1 cellular context compared by ENCODE assay signal in the genomic region with DNA sequence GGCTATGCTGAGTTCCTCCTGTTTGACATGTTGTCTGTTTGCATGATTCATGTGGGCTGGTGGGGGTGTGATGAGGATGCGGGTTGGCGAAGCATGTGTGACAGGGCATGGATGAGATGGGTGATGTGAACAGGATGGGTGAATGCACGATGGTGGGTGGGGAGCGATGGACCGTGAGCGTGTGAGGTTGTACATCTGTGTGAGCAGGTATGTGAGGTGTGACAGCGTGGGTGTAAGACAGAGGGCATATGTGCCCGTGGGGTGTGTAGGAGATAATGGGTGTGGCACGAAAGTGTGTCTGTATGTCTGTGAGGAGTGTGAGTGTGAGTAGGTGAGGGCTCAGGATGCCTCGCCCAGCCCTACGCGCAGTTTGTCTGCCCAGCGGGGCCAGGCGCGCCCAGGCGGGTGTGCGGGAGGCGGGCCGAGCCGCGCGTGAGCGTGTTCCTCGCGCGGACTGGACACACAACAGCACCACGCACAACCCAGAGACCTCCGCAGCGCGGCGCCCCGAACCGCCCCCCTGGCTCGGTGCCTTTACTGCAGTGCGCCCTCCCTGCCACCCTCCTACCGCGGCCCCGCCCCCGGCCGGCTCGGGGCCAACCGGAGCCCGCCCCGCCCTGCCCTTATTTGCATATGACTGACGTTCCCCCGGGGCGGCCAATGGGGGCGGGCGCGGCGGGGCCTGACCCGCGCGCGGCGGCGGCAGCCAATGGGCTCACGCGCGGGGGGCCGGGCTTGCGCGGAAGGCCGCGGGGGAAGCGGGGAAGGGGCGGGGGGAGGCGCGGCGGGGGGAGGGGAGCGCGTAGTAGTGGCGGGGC.
TF ChIP-seq lines count a peak whose summit lies in the region.

No MANE protein-coding gene starts in this region.

TF ChIP-seq in HepG2, 621 proteins besides CTCF, POLR2A, EP300 and RAD21 (continued from another document and continues in another):
- TF ChIP-seq ZNF543 (CRISPR knock-in tag; IDR thresholded peaks at IDR 0.05) (no peak), GABPB1 (CRISPR knock-in tag; IDR thresholded peaks at IDR 0.05) (peak; percentile 49; the same call in 1 of the 2 replicates), KLF11 (CRISPR knock-in tag; IDR thresholded peaks at IDR 0.05) (no peak), DNMT1 (CRISPR knock-in tag; IDR thresholded peaks at IDR 0.05) (peak; percentile 36), ZNF138 (CRISPR knock-in tag; IDR thresholded peaks at IDR 0.05; ENCODE audit: low read depth) (0 out of 2 replicates have a peak, but pooled peaks have one; percentile 40), PITX1 (CRISPR knock-in tag; IDR thresholded peaks at IDR 0.05) (no peak), TARDBP (CRISPR knock-in tag; IDR thresholded peaks at IDR 0.05) (peak; percentile 17; the same call in 1 of the 2 replicates), ERF (CRISPR knock-in tag; IDR thresholded peaks at IDR 0.05) (0 out of 2 replicates have a peak, but pooled peaks have one; percentile 18), CBX5 (CRISPR knock-in tag; IDR thresholded peaks at IDR 0.05; ENCODE audit: borderline replicate concordance) (no peak), PTBP1 (IDR thresholded peaks at IDR 0.05; ENCODE audit: low read depth, low read length, poor library complexity, severe bottlenecking) (no peak), ZSCAN9 (CRISPR knock-in tag; IDR thresholded peaks at IDR 0.05; ENCODE audit: borderline replicate concordance) (no peak), SKI (IDR thresholded peaks at IDR 0.05; ENCODE audit: partially characterized antibody) (no peak), ZSCAN22 (CRISPR knock-in tag; IDR thresholded peaks at IDR 0.05) (0 out of 2 replicates have a peak, but pooled peaks have one; percentile 34), HNRNPL (IDR thresholded peaks at IDR 0.05; ENCODE audit: low read depth, low read length) (no peak), ZNF629 (CRISPR knock-in tag; conservative IDR thresholded peaks at IDR 0.05) (no peak), TEAD3 (CRISPR knock-in tag; optimal IDR thresholded peaks at IDR 0.05; ENCODE audit: borderline replicate concordance) (peak; percentile 8), ZNF788 (CRISPR knock-in tag; IDR thresholded peaks at IDR 0.05; ENCODE audit: borderline replicate concordance) (0 out of 2 replicates have a peak, but pooled peaks have one; percentile 55), XBP1 (CRISPR knock-in tag; IDR thresholded peaks at IDR 0.05) (no peak), SOX13 (IDR thresholded peaks at IDR 0.05) (no peak), SOX13 (CRISPR knock-in tag; conservative IDR thresholded peaks at IDR 0.05 in 1 of 2, IDR thresholded peaks at IDR 0.05 in 1 of 2) (0 out of 4 replicates have a peak, but pooled peaks of 1 of the 2 experiments have one; percentile 18), NR2C2 (CRISPR knock-in tag; IDR thresholded peaks at IDR 0.05; ENCODE audit: borderline replicate concordance) (peak; percentile 46; the same call in 1 of the 2 replicates), BRCA1 (CRISPR knock-in tag; IDR thresholded peaks at IDR 0.05) (no peak), ZNF317 (CRISPR knock-in tag; IDR thresholded peaks at IDR 0.05) (peak; percentile 89)
- TF ChIP-seq, protein P1, sequence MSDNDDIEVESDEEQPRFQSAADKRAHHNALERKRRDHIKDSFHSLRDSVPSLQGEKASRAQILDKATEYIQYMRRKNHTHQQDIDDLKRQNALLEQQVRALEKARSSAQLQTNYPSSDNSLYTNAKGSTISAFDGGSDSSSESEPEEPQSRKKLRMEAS (IDR thresholded peaks at IDR 0.05), result peak; percentile 40
- TF ChIP-seq, protein P2, sequence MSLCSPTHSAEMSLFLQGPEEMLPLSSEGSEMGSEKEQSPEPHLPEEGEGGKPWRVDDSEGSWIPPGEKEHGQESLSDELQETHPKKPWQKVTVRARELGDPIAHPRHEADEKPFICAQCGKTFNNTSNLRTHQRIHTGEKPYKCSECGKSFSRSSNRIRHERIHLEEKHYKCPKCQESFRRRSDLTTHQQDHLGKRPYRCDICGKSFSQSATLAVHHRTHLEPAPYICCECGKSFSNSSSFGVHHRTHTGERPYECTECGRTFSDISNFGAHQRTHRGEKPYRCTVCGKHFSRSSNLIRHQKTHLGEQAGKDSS (CRISPR knock-in tag; IDR thresholded peaks at IDR 0.05; ENCODE audit: borderline replicate concordance, low read depth), result 0 out of 2 replicates have a peak, but pooled peaks have one; percentile 79
- TF ChIP-seq, protein P3, sequence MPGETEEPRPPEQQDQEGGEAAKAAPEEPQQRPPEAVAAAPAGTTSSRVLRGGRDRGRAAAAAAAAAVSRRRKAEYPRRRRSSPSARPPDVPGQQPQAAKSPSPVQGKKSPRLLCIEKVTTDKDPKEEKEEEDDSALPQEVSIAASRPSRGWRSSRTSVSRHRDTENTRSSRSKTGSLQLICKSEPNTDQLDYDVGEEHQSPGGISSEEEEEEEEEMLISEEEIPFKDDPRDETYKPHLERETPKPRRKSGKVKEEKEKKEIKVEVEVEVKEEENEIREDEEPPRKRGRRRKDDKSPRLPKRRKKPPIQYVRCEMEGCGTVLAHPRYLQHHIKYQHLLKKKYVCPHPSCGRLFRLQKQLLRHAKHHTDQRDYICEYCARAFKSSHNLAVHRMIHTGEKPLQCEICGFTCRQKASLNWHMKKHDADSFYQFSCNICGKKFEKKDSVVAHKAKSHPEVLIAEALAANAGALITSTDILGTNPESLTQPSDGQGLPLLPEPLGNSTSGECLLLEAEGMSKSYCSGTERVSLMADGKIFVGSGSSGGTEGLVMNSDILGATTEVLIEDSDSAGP (CRISPR knock-in tag; IDR thresholded peaks at IDR 0.05; ENCODE audit: borderline replicate concordance), result peak; percentile 67; the same call in 1 of the 2 replicates
- TF ChIP-seq, protein P4, sequence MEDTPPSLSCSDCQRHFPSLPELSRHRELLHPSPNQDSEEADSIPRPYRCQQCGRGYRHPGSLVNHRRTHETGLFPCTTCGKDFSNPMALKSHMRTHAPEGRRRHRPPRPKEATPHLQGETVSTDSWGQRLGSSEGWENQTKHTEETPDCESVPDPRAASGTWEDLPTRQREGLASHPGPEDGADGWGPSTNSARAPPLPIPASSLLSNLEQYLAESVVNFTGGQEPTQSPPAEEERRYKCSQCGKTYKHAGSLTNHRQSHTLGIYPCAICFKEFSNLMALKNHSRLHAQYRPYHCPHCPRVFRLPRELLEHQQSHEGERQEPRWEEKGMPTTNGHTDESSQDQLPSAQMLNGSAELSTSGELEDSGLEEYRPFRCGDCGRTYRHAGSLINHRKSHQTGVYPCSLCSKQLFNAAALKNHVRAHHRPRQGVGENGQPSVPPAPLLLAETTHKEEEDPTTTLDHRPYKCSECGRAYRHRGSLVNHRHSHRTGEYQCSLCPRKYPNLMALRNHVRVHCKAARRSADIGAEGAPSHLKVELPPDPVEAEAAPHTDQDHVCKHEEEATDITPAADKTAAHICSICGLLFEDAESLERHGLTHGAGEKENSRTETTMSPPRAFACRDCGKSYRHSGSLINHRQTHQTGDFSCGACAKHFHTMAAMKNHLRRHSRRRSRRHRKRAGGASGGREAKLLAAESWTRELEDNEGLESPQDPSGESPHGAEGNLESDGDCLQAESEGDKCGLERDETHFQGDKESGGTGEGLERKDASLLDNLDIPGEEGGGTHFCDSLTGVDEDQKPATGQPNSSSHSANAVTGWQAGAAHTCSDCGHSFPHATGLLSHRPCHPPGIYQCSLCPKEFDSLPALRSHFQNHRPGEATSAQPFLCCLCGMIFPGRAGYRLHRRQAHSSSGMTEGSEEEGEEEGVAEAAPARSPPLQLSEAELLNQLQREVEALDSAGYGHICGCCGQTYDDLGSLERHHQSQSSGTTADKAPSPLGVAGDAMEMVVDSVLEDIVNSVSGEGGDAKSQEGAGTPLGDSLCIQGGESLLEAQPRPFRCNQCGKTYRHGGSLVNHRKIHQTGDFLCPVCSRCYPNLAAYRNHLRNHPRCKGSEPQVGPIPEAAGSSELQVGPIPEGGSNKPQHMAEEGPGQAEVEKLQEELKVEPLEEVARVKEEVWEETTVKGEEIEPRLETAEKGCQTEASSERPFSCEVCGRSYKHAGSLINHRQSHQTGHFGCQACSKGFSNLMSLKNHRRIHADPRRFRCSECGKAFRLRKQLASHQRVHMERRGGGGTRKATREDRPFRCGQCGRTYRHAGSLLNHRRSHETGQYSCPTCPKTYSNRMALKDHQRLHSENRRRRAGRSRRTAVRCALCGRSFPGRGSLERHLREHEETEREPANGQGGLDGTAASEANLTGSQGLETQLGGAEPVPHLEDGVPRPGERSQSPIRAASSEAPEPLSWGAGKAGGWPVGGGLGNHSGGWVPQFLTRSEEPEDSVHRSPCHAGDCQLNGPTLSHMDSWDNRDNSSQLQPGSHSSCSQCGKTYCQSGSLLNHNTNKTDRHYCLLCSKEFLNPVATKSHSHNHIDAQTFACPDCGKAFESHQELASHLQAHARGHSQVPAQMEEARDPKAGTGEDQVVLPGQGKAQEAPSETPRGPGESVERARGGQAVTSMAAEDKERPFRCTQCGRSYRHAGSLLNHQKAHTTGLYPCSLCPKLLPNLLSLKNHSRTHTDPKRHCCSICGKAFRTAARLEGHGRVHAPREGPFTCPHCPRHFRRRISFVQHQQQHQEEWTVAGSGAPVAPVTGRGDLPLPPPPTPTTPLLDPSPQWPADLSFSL (CRISPR knock-in tag; IDR thresholded peaks at IDR 0.05), result peak; percentile 69
- TF ChIP-seq, protein P5, sequence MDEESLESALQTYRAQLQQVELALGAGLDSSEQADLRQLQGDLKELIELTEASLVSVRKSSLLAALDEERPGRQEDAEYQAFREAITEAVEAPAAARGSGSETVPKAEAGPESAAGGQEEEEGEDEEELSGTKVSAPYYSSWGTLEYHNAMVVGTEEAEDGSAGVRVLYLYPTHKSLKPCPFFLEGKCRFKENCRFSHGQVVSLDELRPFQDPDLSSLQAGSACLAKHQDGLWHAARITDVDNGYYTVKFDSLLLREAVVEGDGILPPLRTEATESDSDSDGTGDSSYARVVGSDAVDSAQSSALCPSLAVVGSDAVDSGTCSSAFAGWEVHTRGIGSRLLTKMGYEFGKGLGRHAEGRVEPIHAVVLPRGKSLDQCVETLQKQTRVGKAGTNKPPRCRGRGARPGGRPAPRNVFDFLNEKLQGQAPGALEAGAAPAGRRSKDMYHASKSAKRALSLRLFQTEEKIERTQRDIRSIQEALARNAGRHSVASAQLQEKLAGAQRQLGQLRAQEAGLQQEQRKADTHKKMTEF (CRISPR knock-in tag; IDR thresholded peaks at IDR 0.05), result peak; percentile 54; the same call in 1 of the 2 replicates
- TF ChIP-seq, protein P6, sequence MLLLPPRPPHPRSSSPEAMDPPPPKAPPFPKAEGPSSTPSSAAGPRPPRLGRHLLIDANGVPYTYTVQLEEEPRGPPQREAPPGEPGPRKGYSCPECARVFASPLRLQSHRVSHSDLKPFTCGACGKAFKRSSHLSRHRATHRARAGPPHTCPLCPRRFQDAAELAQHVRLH (CRISPR knock-in tag; IDR thresholded peaks at IDR 0.05; ENCODE audit: borderline replicate concordance, low read depth), result 0 out of 2 replicates have a peak, but pooled peaks have one; percentile 17
- TF ChIP-seq, protein P7, sequence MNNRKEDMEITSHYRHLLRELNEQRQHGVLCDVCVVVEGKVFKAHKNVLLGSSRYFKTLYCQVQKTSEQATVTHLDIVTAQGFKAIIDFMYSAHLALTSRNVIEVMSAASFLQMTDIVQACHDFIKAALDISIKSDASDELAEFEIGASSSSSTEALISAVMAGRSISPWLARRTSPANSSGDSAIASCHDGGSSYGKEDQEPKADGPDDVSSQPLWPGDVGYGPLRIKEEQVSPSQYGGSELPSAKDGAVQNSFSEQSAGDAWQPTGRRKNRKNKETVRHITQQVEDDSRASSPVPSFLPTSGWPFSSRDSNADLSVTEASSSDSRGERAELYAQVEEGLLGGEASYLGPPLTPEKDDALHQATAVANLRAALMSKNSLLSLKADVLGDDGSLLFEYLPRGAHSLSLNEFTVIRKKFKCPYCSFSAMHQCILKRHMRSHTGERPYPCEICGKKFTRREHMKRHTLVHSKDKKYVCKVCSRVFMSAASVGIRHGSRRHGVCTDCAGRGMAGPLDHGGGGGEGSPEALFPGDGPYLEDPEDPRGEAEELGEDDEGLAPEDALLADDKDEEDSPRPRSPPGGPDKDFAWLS (CRISPR knock-in tag; IDR thresholded peaks at IDR 0.05; ENCODE audit: borderline replicate concordance), result 0 out of 2 replicates have a peak, but pooled peaks have one; percentile 30
- TF ChIP-seq, protein P8, sequence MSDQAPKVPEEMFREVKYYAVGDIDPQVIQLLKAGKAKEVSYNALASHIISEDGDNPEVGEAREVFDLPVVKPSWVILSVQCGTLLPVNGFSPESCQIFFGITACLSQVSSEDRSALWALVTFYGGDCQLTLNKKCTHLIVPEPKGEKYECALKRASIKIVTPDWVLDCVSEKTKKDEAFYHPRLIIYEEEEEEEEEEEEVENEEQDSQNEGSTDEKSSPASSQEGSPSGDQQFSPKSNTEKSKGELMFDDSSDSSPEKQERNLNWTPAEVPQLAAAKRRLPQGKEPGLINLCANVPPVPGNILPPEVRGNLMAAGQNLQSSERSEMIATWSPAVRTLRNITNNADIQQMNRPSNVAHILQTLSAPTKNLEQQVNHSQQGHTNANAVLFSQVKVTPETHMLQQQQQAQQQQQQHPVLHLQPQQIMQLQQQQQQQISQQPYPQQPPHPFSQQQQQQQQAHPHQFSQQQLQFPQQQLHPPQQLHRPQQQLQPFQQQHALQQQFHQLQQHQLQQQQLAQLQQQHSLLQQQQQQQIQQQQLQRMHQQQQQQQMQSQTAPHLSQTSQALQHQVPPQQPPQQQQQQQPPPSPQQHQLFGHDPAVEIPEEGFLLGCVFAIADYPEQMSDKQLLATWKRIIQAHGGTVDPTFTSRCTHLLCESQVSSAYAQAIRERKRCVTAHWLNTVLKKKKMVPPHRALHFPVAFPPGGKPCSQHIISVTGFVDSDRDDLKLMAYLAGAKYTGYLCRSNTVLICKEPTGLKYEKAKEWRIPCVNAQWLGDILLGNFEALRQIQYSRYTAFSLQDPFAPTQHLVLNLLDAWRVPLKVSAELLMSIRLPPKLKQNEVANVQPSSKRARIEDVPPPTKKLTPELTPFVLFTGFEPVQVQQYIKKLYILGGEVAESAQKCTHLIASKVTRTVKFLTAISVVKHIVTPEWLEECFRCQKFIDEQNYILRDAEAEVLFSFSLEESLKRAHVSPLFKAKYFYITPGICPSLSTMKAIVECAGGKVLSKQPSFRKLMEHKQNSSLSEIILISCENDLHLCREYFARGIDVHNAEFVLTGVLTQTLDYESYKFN (CRISPR knock-in tag; conservative IDR thresholded peaks at IDR 0.05), result peak; percentile 38
- TF ChIP-seq, protein P9, sequence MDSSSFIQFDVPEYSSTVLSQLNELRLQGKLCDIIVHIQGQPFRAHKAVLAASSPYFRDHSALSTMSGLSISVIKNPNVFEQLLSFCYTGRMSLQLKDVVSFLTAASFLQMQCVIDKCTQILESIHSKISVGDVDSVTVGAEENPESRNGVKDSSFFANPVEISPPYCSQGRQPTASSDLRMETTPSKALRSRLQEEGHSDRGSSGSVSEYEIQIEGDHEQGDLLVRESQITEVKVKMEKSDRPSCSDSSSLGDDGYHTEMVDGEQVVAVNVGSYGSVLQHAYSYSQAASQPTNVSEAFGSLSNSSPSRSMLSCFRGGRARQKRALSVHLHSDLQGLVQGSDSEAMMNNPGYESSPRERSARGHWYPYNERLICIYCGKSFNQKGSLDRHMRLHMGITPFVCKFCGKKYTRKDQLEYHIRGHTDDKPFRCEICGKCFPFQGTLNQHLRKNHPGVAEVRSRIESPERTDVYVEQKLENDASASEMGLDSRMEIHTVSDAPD (CRISPR knock-in tag; IDR thresholded peaks at IDR 0.05), result no peak
